Comparison of ENCODE assay signal across 26 cellular contexts in genomic region chr13:101730420-101731000, GRCh38.
DNase-seq lines count a peak whose midpoint lies in the region; ATAC-seq and FAIRE-seq lines count a peak whose summit lies in the region.
"Had no signal": no experiment of that assay in that cellular context is flagged by ENCODE, and none has a peak within 500 bp of the region (broad histone marks: within the 10 kb centered on the region; RNA-seq: fewer than 3 reads in every experiment).

No MANE protein-coding gene starts in this region.

- no peak overlapping the region for H3K56ac ChIP-seq in mesendoderm (ENCODE audit: low read length)

- H2AFZ ChIP-seq in GM23248, result no peak overlapping the region

- no peak overlapping the region for H3K4ac ChIP-seq in mesendoderm (ENCODE audit: low read depth, low read length)

- H3K9me2 ChIP-seq in GM23248 (ENCODE audit: insufficient read depth), result no peaks in the 10 kb centered on the region

- H3K4me2 ChIP-seq in GM23248 (ENCODE audit: unreplicated experiment) (no peak overlapping the region), mesendoderm (ENCODE audit: low read length) (no peak overlapping the region)

- H4K20me1 ChIP-seq in GM23248 (ENCODE audit: insufficient read depth), result no peaks in the 10 kb centered on the region

- no peaks in the 10 kb centered on the region for H3K27me3 ChIP-seq in GM23248 (replicated peaks; ENCODE audit: insufficient read depth)
- no peaks in the 10 kb centered on the region for H3K27me3 ChIP-seq in mesendoderm (ENCODE audit: insufficient read depth, low read length, poor library complexity)
- H3K27me3 ChIP-seq: breast epithelium, gastroesophageal sphincter, upper lobe of right lung had no signal

- WGBS in GM23248 (ENCODE audit: low coverage in 1 of 2, low lambda C conversion rate in 2 of 2, missing lambda C conversion rate in 2 of 2), 2 experiments, result 91 to 96% methylated on average over 3 of the region's 3 CpGs
- WGBS in mesendoderm (ENCODE audit: extremely low coverage, insufficient coverage, low lambda C conversion rate), result no CpG with 5 or more reads among the region's 3 CpGs

- no peak overlapping the region for H2BK5ac ChIP-seq in mesendoderm (ENCODE audit: low read length)

- no peaks in the 10 kb centered on the region for H3K9me3 ChIP-seq in GM23248 (ENCODE audit: low read depth)
- H3K9me3 ChIP-seq: breast epithelium, Caco-2, gastroesophageal sphincter, mucosa of descending colon, upper lobe of right lung had no signal

- no peaks in the 10 kb centered on the region for H3K79me1 ChIP-seq in mesendoderm (ENCODE audit: low read length)

- peak overlapping the region; percentile 28 for H4K8ac ChIP-seq in mesendoderm (ENCODE audit: low read depth, low read length)

- H3K36me3 ChIP-seq in GM23248 (ENCODE audit: low read depth) (no peaks in the 10 kb centered on the region), mesendoderm (ENCODE audit: control insufficient read depth, insufficient read depth, low read length) (no peaks in the 10 kb centered on the region)
- H3K36me3 ChIP-seq: breast epithelium, gastroesophageal sphincter, upper lobe of right lung had no signal

- no peak overlapping the region for H2BK120ac ChIP-seq in mesendoderm (ENCODE audit: low read depth, low read length)

- ATAC-seq in HG02973 (IDR thresholded peaks at IDR 0.05; ENCODE audit: unreplicated experiment) (no peak), GM18511 (IDR thresholded peaks at IDR 0.05; ENCODE audit: unreplicated experiment) (no peak), HG03097 (IDR thresholded peaks at IDR 0.05; ENCODE audit: low FRiP score, unreplicated experiment) (no peak)
- ATAC-seq: activated CD8-positive, alpha-beta T cell treated with anti-CD3 and anti-CD28 coated beads, Interleukin-2, amount 10 ng/mL, durations not matched to agents 7 days and 5 days; gastroesophageal sphincter; mucosa of descending colon; natural killer cell treated with Interleukin-12 subunit alpha and Interleukin-12 subunit beta and Interleukin-15 and Interleukin-18, amount 100 ng/mL, for 72 hours; upper lobe of right lung had no signal

- H3F3A ChIP-seq in GM23248 (ENCODE audit: insufficient read depth), result peaks cover 10% of the 10 kb centered on the region; the same call in 1 of the 2 replicates

- H3K23ac ChIP-seq in mesendoderm (ENCODE audit: low read length), result no peak overlapping the region

- in situ Hi-C loops in GM23248 (cut with MboI), result no loop called here

- no peak overlapping the region for H3K9ac ChIP-seq in GM23248
- H3K9ac ChIP-seq in mesendoderm (ENCODE audit: low read length), result no peak overlapping the region

- peak; percentile 44 for FAIRE-seq in RCC 7860 (lab: Jason Lieb, UNC)
- FAIRE-seq: endothelial cell of umbilical vein, G401.6 had no signal

- H3K18ac ChIP-seq in mesendoderm (ENCODE audit: low read length), result no peak overlapping the region

- no peak overlapping the region for H4K5ac ChIP-seq in mesendoderm (ENCODE audit: low read length)

- DNase-seq in GM23248 (peak; percentile 14), NCI-H1417 (lab: John Stamatoyannopoulos, UW) (peak in 2 of 3 experiments; percentile 76 to 96), RCC 7860 (ENCODE audit: low spot score) (no peak), mesendoderm (no peak), superior temporal gyrus (ENCODE audit: extremely low spot score) (no peak)
- DNase-seq: activated CD8-positive, alpha-beta T cell treated with anti-CD3 and anti-CD28 coated beads, Interleukin-2, amount 10 ng/mL, durations not matched to agents 7 days and 5 days; activated naive CD4-positive, alpha-beta T cell treated with anti-CD3 and anti-CD28 coated beads, Interleukin-2, amount 50 U/mL, for 16 hours; amygdala; Caco-2; DMS53; HCEC 1CT; IMR-90; mucosa of descending colon; NCI-H1092 treated with DMSO at 0.1 percent for 48 hours; OCI-M1; stimulated activated naive CD4-positive, alpha-beta T cell; upper lobe of right lung had no signal

- H2AK5ac ChIP-seq in mesendoderm (ENCODE audit: low read length), result no peak overlapping the region

- H3K4me1 ChIP-seq in GM23248 (ENCODE audit: insufficient read depth), result no peaks in the 10 kb centered on the region
- no peaks in the 10 kb centered on the region for H3K4me1 ChIP-seq in mesendoderm (ENCODE audit: control insufficient read depth, low read depth, low read length)
- H3K4me1 ChIP-seq: breast epithelium, Caco-2, gastroesophageal sphincter, upper lobe of right lung had no signal

- H3K4me3 ChIP-seq in GM23248 (no peak overlapping the region), mesendoderm (ENCODE audit: low read length) (no peak overlapping the region)
- H3K4me3 ChIP-seq: breast epithelium, gastroesophageal sphincter, lung, mucosa of descending colon, upper lobe of right lung had no signal

- no peaks in the 10 kb centered on the region for H3K79me2 ChIP-seq in GM23248 (ENCODE audit: insufficient read depth)
- no peaks in the 10 kb centered on the region for H3K79me2 ChIP-seq in mesendoderm (ENCODE audit: control insufficient read depth, insufficient read depth, low read length)

- H3K27ac ChIP-seq in GM23248, result no peak overlapping the region
- H3K27ac ChIP-seq in mesendoderm (ENCODE audit: low read depth, low read length), result no peak overlapping the region
- H3K27ac ChIP-seq: breast epithelium, gastroesophageal sphincter, upper lobe of right lung had no signal

- no peak overlapping the region for H2BK15ac ChIP-seq in mesendoderm (replicated peaks; ENCODE audit: low read depth)

Comparison
In these comparisons a context has a peak if more than half of its experiments do, and no peak if none do; other contexts are left out.
1. DNase-seq: peak in GM23248 (single experiment) and NCI-H1417 (2 of 3); none in RCC 7860 (single experiment), mesendoderm (single experiment) and superior temporal gyrus (single experiment).